ENCODE assay signal across 1 cellular context in genomic region chr12:47747115-47747514, GRCh38.
TF ChIP-seq lines count a peak whose summit lies in the region.

No MANE protein-coding gene starts in this region.

TF ChIP-seq in GM12878, 131 proteins besides CTCF, POLR2A, EP300 and RAD21:
- TF ChIP-seq TCF3 (IDR thresholded peaks at IDR 0.05; ENCODE audit: borderline replicate concordance, insufficient read depth, low read depth, low read length), result peak; percentile 58; the same call in 1 of the 2 replicates
- TF ChIP-seq MAX (IDR thresholded peaks at IDR 0.05; ENCODE audit: low read depth, low read length), result no peak
- TF ChIP-seq IKZF2 (IDR thresholded peaks at IDR 0.05), result 0 out of 4 replicates have a peak, but pooled peaks of 1 of the 2 experiments have one; percentile 12
- TF ChIP-seq ZNF24 (IDR thresholded peaks at IDR 0.05), result peak; percentile 86
- peak; percentile 45; the same call in 1 of the 2 replicates for TF ChIP-seq SPI1 (IDR thresholded peaks at IDR 0.05; ENCODE audit: borderline replicate concordance, insufficient read depth, low read depth, low read length)
- no peak for TF ChIP-seq MYB (IDR thresholded peaks at IDR 0.05; ENCODE audit: borderline replicate concordance, low read depth, low read length)
- no peak for TF ChIP-seq SKIL (IDR thresholded peaks at IDR 0.05; ENCODE audit: low read depth, poor library complexity, severe bottlenecking)
- no peak for TF ChIP-seq CBFB (IDR thresholded peaks at IDR 0.05; ENCODE audit: low read depth)
- TF ChIP-seq USF1 (IDR thresholded peaks at IDR 0.05; ENCODE audit: borderline replicate concordance, extremely low read length, insufficient read depth, low read depth, low read length), result no peak
